Comparison of ENCODE assay signal across 9 cellular contexts in the genomic region with DNA sequence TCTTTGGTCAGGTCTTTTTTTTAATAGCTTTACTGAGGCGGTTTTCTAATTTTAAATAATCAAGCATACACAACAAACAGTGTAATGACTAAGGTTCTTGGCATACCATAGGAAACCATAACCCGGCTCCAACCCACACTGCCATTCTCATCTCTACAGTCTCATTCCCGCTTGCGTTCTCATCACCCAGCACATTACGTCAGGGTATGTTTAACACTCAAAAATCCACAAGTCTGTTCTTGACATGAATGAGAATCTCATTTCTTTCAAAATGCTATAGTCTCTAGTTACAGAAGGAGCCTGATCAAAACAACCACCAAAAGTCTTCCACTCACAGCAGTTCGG. TPM values are rescaled to one million over a fixed set of nuclear protein-coding genes. Genes with fewer than 3 reads are reported as not detected.
DNase-seq lines count a peak whose midpoint lies in the region; ATAC-seq, FAIRE-seq and TF ChIP-seq lines count a peak whose summit lies in the region.
"Had no signal": no experiment of that assay in that cellular context is flagged by ENCODE, and none has a peak within 500 bp of the region (broad histone marks: within the 10 kb centered on the region; RNA-seq: fewer than 3 reads in every experiment).

No MANE protein-coding gene starts in this region.

- ATAC-seq in GM19035 (IDR thresholded peaks at IDR 0.05; ENCODE audit: unreplicated experiment) (peak; percentile 28), HG03159 (IDR thresholded peaks at IDR 0.05; ENCODE audit: unreplicated experiment) (peak; percentile 32)
- peak; percentile 58 to 61 for ATAC-seq in natural killer cell treated with Interleukin-12 subunit alpha and Interleukin-12 subunit beta and Interleukin-15 and Interleukin-18, amount 100 ng/mL, for 72 hours

- CTCF ChIA-PET in H1 (lab: Charles Lee; ENCODE audit: partially characterized antibody), result interaction anchor here (0.9 kb wide), 1 partner anchor 30 kb away, joined by 3 read pairs; no protein-coding TSS in a partner anchor

- peak overlapping the region; percentile 68 for H2AFZ ChIP-seq in H1 (ENCODE audit: low read length)

- peaks cover 0 to 19% of the 10 kb centered on the region in 2 experiments; a peak in 3 of 4 replicates for H3K79me2 ChIP-seq in H1 (ENCODE audit: control insufficient read depth in 1 of 2, insufficient read depth in 2 of 2, low read length in 2 of 2)

- no peak overlapping the region for H3K14ac ChIP-seq in H1 (ENCODE audit: insufficient read length)

- no peak for TF ChIP-seq CTCF in H1 (IDR thresholded peaks at IDR 0.05; ENCODE audit: control extremely low read depth in 1 of 3, insufficient read depth in 1 of 3, low read depth in 1 of 3, low read length in 3 of 3)

- peak overlapping the region; percentile 92 to 94 for H3K27ac Mint-ChIP-seq in natural killer cell treated with Interleukin-12 subunit alpha and Interleukin-12 subunit beta and Interleukin-15 and Interleukin-18, amount 100 ng/mL, for 72 hours

- peak overlapping the region; percentile 12; the same call in 1 of the 2 replicates for H2BK5ac ChIP-seq in H1 (ENCODE audit: low read depth, low read length)

- H3K36me3 Mint-ChIP-seq in natural killer cell treated with Interleukin-12 subunit alpha and Interleukin-12 subunit beta and Interleukin-15 and Interleukin-18, amount 100 ng/mL, for 72 hours, result peaks cover 6% of the 10 kb centered on the region

- no peak overlapping the region for H4K91ac ChIP-seq in H1 (replicated peaks; ENCODE audit: insufficient read length, low read length)

- 0 out of 2 replicates have a peak overlapping the region, but pooled peaks have one; percentile 38 for H3K18ac ChIP-seq in H1 (ENCODE audit: extremely low read depth, low read length)

- H3K27me3 ChIP-seq in H1 (replicated peaks in 1 of 4; ENCODE audit: control insufficient read depth in 3 of 4, extremely low read depth in 1 of 4, insufficient read depth in 3 of 4, low read length in 3 of 4), result no peaks in the 10 kb centered on the region

- H3K4me1 ChIP-seq in H1 (replicated peaks in 1 of 4; ENCODE audit: control insufficient read depth in 3 of 4, insufficient read depth in 4 of 4, low read length in 3 of 4), result peaks cover 0 to 4% (median 0%) of the 10 kb centered on the region in 4 experiments; a peak in 2 of 7 replicates

- TF ChIP-seq EP300 in H1 (IDR thresholded peaks at IDR 0.05; ENCODE audit: borderline replicate concordance in 1 of 2, low read depth in 2 of 2, low read length in 2 of 2), result no peak

- H3K27me3 Mint-ChIP-seq in natural killer cell treated with Interleukin-12 subunit alpha and Interleukin-12 subunit beta and Interleukin-15 and Interleukin-18, amount 100 ng/mL, for 72 hours, result no peaks in the 10 kb centered on the region

- POLR2A ChIA-PET in H1 (lab: Charles Lee; ENCODE audit: partially characterized antibody), result interaction anchor here (0.9 to 2.4 kb wide), 10 partner anchors 10 to 107 kb away, joined by 3 to 23 read pairs (median 4); partner anchors contain the start of genes NNT, PAIP1 and TMEM267

- no peak overlapping the region for H2BK20ac ChIP-seq in H1 (ENCODE audit: low read length)

- no peaks in the 10 kb centered on the region for H3K79me1 ChIP-seq in H1 (ENCODE audit: low read depth, low read length)

- peak overlapping the region; percentile 41 for H4K5ac ChIP-seq in H1 (ENCODE audit: insufficient read length, low read depth, low read length)

- H3K4me1 Mint-ChIP-seq in natural killer cell treated with Interleukin-12 subunit alpha and Interleukin-12 subunit beta and Interleukin-15 and Interleukin-18, amount 100 ng/mL, for 72 hours (ENCODE audit: low read depth in 2 of 2), result peaks cover 28 to 29% of the 10 kb centered on the region in 2 donors

- DNase-seq in DMS53 (lab: John Stamatoyannopoulos, UW), result peak; percentile 66
- DNase-seq in SHP77 treated with DMSO at 0.1 percent for 48 hours (lab: John Stamatoyannopoulos, UW), result peak; percentile 83
- DNase-seq in H1 (ENCODE audit: low read depth in 1 of 2, low spot score in 2 of 2), result no peak
- DNase-seq in natural killer cell treated with Interleukin-12 subunit alpha and Interleukin-12 subunit beta and Interleukin-15 and Interleukin-18, amount 100 ng/mL, for 72 hours (ENCODE audit: low spot score), result peak; percentile 59
- no peak for DNase-seq in GDM1 (lab: John Stamatoyannopoulos, UW)
- no peak for DNase-seq in NCI-H1048 (lab: John Stamatoyannopoulos, UW)

- TF ChIP-seq POLR2A in H1 (IDR thresholded peaks at IDR 0.05; ENCODE audit: control extremely low read depth in 1 of 2, low read depth in 2 of 2, low read length in 2 of 2), result no peak

- H3K27ac ChIP-seq in H1 (ENCODE audit: low read depth, low read length), result peak overlapping the region; percentile 92

- peaks cover 6% of the 10 kb centered on the region; the same call in 1 of the 2 replicates for H3K23me2 ChIP-seq in H1 (ENCODE audit: low read depth, low read length)

- H2BK12ac ChIP-seq in H1 (ENCODE audit: low read depth, low read length), result no peak overlapping the region

- no peaks in the 10 kb centered on the region for H3K9me3 Mint-ChIP-seq in natural killer cell treated with Interleukin-12 subunit alpha and Interleukin-12 subunit beta and Interleukin-15 and Interleukin-18, amount 100 ng/mL, for 72 hours

- no peak overlapping the region for H3K23ac ChIP-seq in H1 (ENCODE audit: insufficient read length)

- H3K9me3 ChIP-seq in H1 (ENCODE audit: insufficient read depth in 2 of 2, low read depth in 1 of 2, low read length in 1 of 2), result peaks cover 0 to 18% of the 10 kb centered on the region in 2 experiments; a peak in 2 of 4 replicates

- FAIRE-seq in H1 (lab: Jason Lieb, UNC), result no peak
- FAIRE-seq: colon had no signal

- H3K4me3 Mint-ChIP-seq in natural killer cell treated with Interleukin-12 subunit alpha and Interleukin-12 subunit beta and Interleukin-15 and Interleukin-18, amount 100 ng/mL, for 72 hours, result peak overlapping the region; percentile 95

- H3K4me3 ChIP-seq in H1 (ENCODE audit: extremely low read depth in 1 of 4, insufficient read depth in 2 of 4, low read depth in 3 of 4, low read length in 4 of 4), result peak overlapping the region; percentile 77 to 88 (median 86)

- no peak for TF ChIP-seq RAD21 in H1 (IDR thresholded peaks at IDR 0.05 in 1 of 2, conservative IDR thresholded peaks at IDR 0.05 in 1 of 2; ENCODE audit: low read depth in 2 of 2, low read length in 2 of 2)

- no peak overlapping the region for H2AK5ac ChIP-seq in H1 (ENCODE audit: low read depth, low read length)

- H3K56ac ChIP-seq in H1 (replicated peaks; ENCODE audit: insufficient read length, low read depth, low read length), result peak overlapping the region; percentile 12

- H2BK120ac ChIP-seq in H1 (replicated peaks; ENCODE audit: low read depth, low read length), result no peak overlapping the region

- peak overlapping the region; percentile 75 to 84 for H3K4me2 ChIP-seq in H1 (ENCODE audit: insufficient read depth in 1 of 2, low read depth in 2 of 2, low read length in 2 of 2)

- H4K8ac ChIP-seq in H1 (ENCODE audit: extremely low read depth, insufficient read depth, low read length), result peak overlapping the region; percentile 94; the same call in 1 of the 2 replicates

- peaks cover 0 to 2% (median 0%) of the 10 kb centered on the region in 4 experiments; a peak in 1 of 8 replicates for H3K36me3 ChIP-seq in H1 (ENCODE audit: control insufficient read depth in 2 of 4, insufficient read depth in 4 of 4, low read length in 3 of 4)

- peak overlapping the region; percentile 92 to 98 (median 94) for H3K9ac ChIP-seq in H1 (replicated peaks in 1 of 4; ENCODE audit: extremely low read depth in 1 of 4, low read depth in 3 of 4, low read length in 3 of 4)

- H2BK15ac ChIP-seq in H1 (ENCODE audit: low read length), result no peak overlapping the region

- H3K4ac ChIP-seq in H1 (replicated peaks; ENCODE audit: insufficient read length, low read depth, low read length), result no peak overlapping the region

- 7% methylated on average over 6 of the region's 6 CpGs; no CpG with 5 or more reads in 1 of the 2 experiments for WGBS in H1 (ENCODE audit: extremely low coverage in 1 of 2, insufficient coverage in 1 of 2, insufficient read length in 1 of 2, insufficient replicate concordance in 2 of 2, low coverage in 1 of 2, low lambda C conversion rate in 2 of 2, missing lambda C conversion rate in 1 of 2), 2 experiments

- no peaks in the 10 kb centered on the region for H4K20me1 ChIP-seq in H1 (replicated peaks in 1 of 2; ENCODE audit: control insufficient read depth in 1 of 2, insufficient read depth in 2 of 2, low read length in 2 of 2)

RNA-seq across cellular contexts. Expression of gene C5orf34, which starts 0.5 kb away (rescaled TPM):
- total RNA-seq in H1 (2021; fragmentation: NEBNext Ultra II Directional; extraction: Animal tissue kit (Norgen Biotek cat#: 25700)), result 8.6 and 11.3 TPM in 2 replicates
- 5.1 and 6.8 TPM in 2 replicates for polyA plus RNA-seq in H1 (2011; rRNA removed)
- 9.1 TPM for polyA plus RNA-seq in H1 (2011; cell fraction: cytosol; rRNA removed)
- 6.5 TPM for polyA plus RNA-seq in H1 (2011; cell fraction: nucleus; rRNA removed)
- 5.0 to 8.0 TPM (median 5.8 TPM) in 4 replicates for polyA plus RNA-seq in H1 (2012, experiment 1 of 2)
- polyA plus RNA-seq in H1 (2012, experiment 2 of 2), result 0.47 TPM
- polyA plus RNA-seq in H1 (2013, experiment 1 of 2), result 8.5 TPM
- 7.8 TPM for polyA plus RNA-seq in H1 (2013, experiment 2 of 2)
- 10.8 and 16.1 TPM in 2 replicates for polyA minus RNA-seq in H1 (2011; rRNA and poly(A)+ RNA removed)
- 3.2 TPM for polyA minus RNA-seq in H1 (2011; cell fraction: cytosol; rRNA and poly(A)+ RNA removed)
- polyA minus RNA-seq in H1 (2011; cell fraction: nucleus; rRNA and poly(A)+ RNA removed), result 14.7 TPM
- total RNA-seq in natural killer cell treated with Interleukin-12 subunit alpha and Interleukin-12 subunit beta and Interleukin-15 and Interleukin-18, amount 100 ng/mL, for 72 hours, result 1 to 10 TPM; 4.7 to 6.5 TPM

RNA-seq across cellular contexts. Expression of gene TMEM267, which starts 30.8 kb away (rescaled TPM):
- 6.2 TPM in 2 replicates for total RNA-seq in H1 (2021; fragmentation: NEBNext Ultra II Directional; extraction: Animal tissue kit (Norgen Biotek cat#: 25700))
- polyA plus RNA-seq in H1 (2011; rRNA removed), result 3.0 and 4.8 TPM in 2 replicates
- polyA plus RNA-seq in H1 (2011; cell fraction: cytosol; rRNA removed), result 4.3 TPM
- 3.5 TPM for polyA plus RNA-seq in H1 (2011; cell fraction: nucleus; rRNA removed)
- 5.3 to 6.4 TPM (median 5.7 TPM) in 4 replicates for polyA plus RNA-seq in H1 (2012, experiment 1 of 2)
- 0.81 TPM for polyA plus RNA-seq in H1 (2012, experiment 2 of 2)
- 4.1 TPM for polyA plus RNA-seq in H1 (2013, experiment 1 of 2)
- 5.1 TPM for polyA plus RNA-seq in H1 (2013, experiment 2 of 2)
- 8.8 and 14.6 TPM in 2 replicates for polyA minus RNA-seq in H1 (2011; rRNA and poly(A)+ RNA removed)
- polyA minus RNA-seq in H1 (2011; cell fraction: cytosol; rRNA and poly(A)+ RNA removed), result 3.1 TPM
- 6.3 TPM for polyA minus RNA-seq in H1 (2011; cell fraction: nucleus; rRNA and poly(A)+ RNA removed)
- total RNA-seq in natural killer cell treated with Interleukin-12 subunit alpha and Interleukin-12 subunit beta and Interleukin-15 and Interleukin-18, amount 100 ng/mL, for 72 hours, result 10 to 100 TPM; 20.6 to 23.0 TPM

RNA-seq across cellular contexts. Expression of gene PAIP1, which starts 42.4 kb away (rescaled TPM):
- total RNA-seq in H1 (2021; fragmentation: NEBNext Ultra II Directional; extraction: Animal tissue kit (Norgen Biotek cat#: 25700)), result 80.5 and 89.5 TPM in 2 replicates
- polyA plus RNA-seq in H1 (2011; rRNA removed), result 46.0 and 62.9 TPM in 2 replicates
- 64.8 TPM for polyA plus RNA-seq in H1 (2011; cell fraction: cytosol; rRNA removed)
- 28.5 TPM for polyA plus RNA-seq in H1 (2011; cell fraction: nucleus; rRNA removed)
- 53.9 to 86.4 TPM (median 59.0 TPM) in 4 replicates for polyA plus RNA-seq in H1 (2012, experiment 1 of 2)
- 13.5 TPM for polyA plus RNA-seq in H1 (2012, experiment 2 of 2)
- 62.1 TPM for polyA plus RNA-seq in H1 (2013, experiment 1 of 2)
- 65.6 TPM for polyA plus RNA-seq in H1 (2013, experiment 2 of 2)
- 71.0 and 90.2 TPM in 2 replicates for polyA minus RNA-seq in H1 (2011; rRNA and poly(A)+ RNA removed)
- 35.2 TPM for polyA minus RNA-seq in H1 (2011; cell fraction: cytosol; rRNA and poly(A)+ RNA removed)
- 43.4 TPM for polyA minus RNA-seq in H1 (2011; cell fraction: nucleus; rRNA and poly(A)+ RNA removed)
- 10 to 100 TPM; 47.9 to 57.0 TPM for total RNA-seq in natural killer cell treated with Interleukin-12 subunit alpha and Interleukin-12 subunit beta and Interleukin-15 and Interleukin-18, amount 100 ng/mL, for 72 hours

Comparison
In these comparisons a context has a peak if more than half of its experiments do, and no peak if none do; other contexts are left out.
1. DNase-seq: peak in DMS53 (single experiment), SHP77 treated with DMSO at 0.1 percent for 48 hours (single experiment) and natural killer cell treated with Interleukin-12 subunit alpha and Interleukin-12 subunit beta and Interleukin-15 and Interleukin-18, amount 100 ng/mL, for 72 hours (single experiment); none in H1 (0 of 2), GDM1 (single experiment) and NCI-H1048 (single experiment).
2. Peak in every context shown above with its lines, with median percentiles within 50 percentile points of each other: ATAC-seq.